ENCODE assay signal across 8 cellular contexts in genomic region chr5:136132557-136133415, GRCh38. TPM values are rescaled to one million over a fixed set of nuclear protein-coding genes. Genes with fewer than 3 reads are reported as not detected.
DNase-seq lines count a peak whose midpoint lies in the region; ATAC-seq lines count a peak whose summit lies in the region.

Gene SMAD5, plus strand, starts transcription at chr5:136132845. Its CDS starts 20,916 bp downstream, at chr5:136153761.

- H3K9me3 ChIP-seq in mesodermal cell (ENCODE audit: control insufficient read depth, low read length): no peaks in the 10 kb centered on the region

- 0 to 1% methylated on average over 72 to 82 of the region's 93 CpGs for WGBS in mesodermal cell (ENCODE audit: insufficient coverage in 2 of 2), 2 experiments

- peaks cover 11% of the 10 kb centered on the region for H3K36me3 ChIP-seq in mesodermal cell (ENCODE audit: control insufficient read depth, insufficient read depth, low read length)

- in situ Hi-C loops in endometrial microvascular endothelial cells (cut with HindIII; ENCODE audit: inconsistent ontology term, low pct_unique_long_range_greater_than_20kb, low sequenced_read_pairs): no loop called here

- H3K4me1 ChIP-seq in mesodermal cell (ENCODE audit: control insufficient read depth, insufficient read depth, low read length, poor library complexity, severe bottlenecking): peaks cover 11% of the 10 kb centered on the region

- ATAC-seq in GM19468 (IDR thresholded peaks at IDR 0.05; ENCODE audit: extremely low read depth, unreplicated experiment): peak; percentile 92

- peak within 1 kb of the TSS; percentile 82 for H3K4me3 ChIP-seq in mesodermal cell (ENCODE audit: extremely low read depth, insufficient read depth, low read length, poor library complexity, severe bottlenecking)

- peak within 1 kb of the TSS; percentile 91 for H3K27ac ChIP-seq in mesodermal cell (ENCODE audit: low read depth, low read length, severe bottlenecking)

- DNase-seq in COLO829 (ENCODE audit: low spot score) (peak; percentile 89), HS-5 (ENCODE audit: low read depth) (peak; percentile 75), NOMO-1 treated with dmso at 0.1 percent for 144 hours (lab: John Stamatoyannopoulos, UW; ENCODE audit: unreplicated experiment) (peak; percentile 87)
- DNase-seq in activated CD8-positive, alpha-beta memory T cell treated with anti-CD3 and anti-CD28 coated beads, Interleukin-2, amount 50 U/mL, for 24 hours (ENCODE audit: extremely low read depth): peak; percentile 53
- DNase-seq in stimulated activated CD8-positive, alpha-beta memory T cell treated with anti-CD3 and anti-CD28 coated beads, Interleukin-15, amount 100 ng/mL, for 24 hours (ENCODE audit: low read depth): peak; percentile 57

RNA-seq across cellular contexts. Expression of gene SMAD5, which starts in this region (rescaled TPM):
- 61.0 TPM for total RNA-seq in endometrial microvascular endothelial cells (ENCODE audit: inconsistent ontology term)
- 42.6 TPM for polyA plus RNA-seq in mesodermal cell (2013, experiment 1 of 2)
- 39.9 TPM for polyA plus RNA-seq in mesodermal cell (2013, experiment 2 of 2)

Comparison
In these comparisons a context has a peak if more than half of its experiments do, and no peak if none do; other contexts are left out.
1. Peak in every context shown above with its lines: DNase-seq, ATAC-seq, H3K4me3 ChIP-seq and H3K27ac ChIP-seq.